ENCODE assay signal across 8 cellular contexts in genomic region chr7:139602143-139602722, GRCh38.
DNase-seq lines count a peak whose midpoint lies in the region; ATAC-seq and TF ChIP-seq lines count a peak whose summit lies in the region.

No MANE protein-coding gene starts in this region.

- H3K27me3 Mint-ChIP-seq in neural crest cell (ENCODE audit: low read depth), result no peaks in the 10 kb centered on the region

- H3K27ac Mint-ChIP-seq in neural crest cell (ENCODE audit: unreplicated experiment), result no peak overlapping the region

- H3K9me3 Mint-ChIP-seq in neural crest cell, result no peaks in the 10 kb centered on the region

- no peaks in the 10 kb centered on the region for H3F3A ChIP-seq in DOHH2 (ENCODE audit: control insufficient read depth, insufficient read depth)

- H4K20me1 ChIP-seq in DOHH2 (ENCODE audit: control insufficient read depth, insufficient read depth, low read depth, low read length), result no peaks in the 10 kb centered on the region

- H3K36me3 ChIP-seq in DOHH2 (ENCODE audit: control insufficient read depth, low read length), result no peaks in the 10 kb centered on the region
- H3K36me3 ChIP-seq in RWPE2 (ENCODE audit: low read depth), result peaks cover 74% of the 10 kb centered on the region
- H3K36me3 ChIP-seq in esophagus muscularis mucosa, result peaks cover 13 to 94% (median 53%) of the 10 kb centered on the region in 4 donors

- no peaks in the 10 kb centered on the region for H3K79me2 ChIP-seq in DOHH2 (ENCODE audit: control insufficient read depth, low read length)

- no peak for TF ChIP-seq EP300 in Ishikawa (IDR thresholded peaks at IDR 0.05; ENCODE audit: borderline replicate concordance)
- no peak for TF ChIP-seq EP300 in esophagus muscularis mucosa (IDR thresholded peaks at IDR 0.05)

- H3K9me3 ChIP-seq in DOHH2 (ENCODE audit: control insufficient read depth, insufficient read depth, low read length) (no peaks in the 10 kb centered on the region), RWPE2 (ENCODE audit: severe bottlenecking) (no peaks in the 10 kb centered on the region), esophagus muscularis mucosa (no peaks in the 10 kb centered on the region)

- WGBS in esophagus muscularis mucosa, result 77% methylated on average over 7 of the region's 7 CpGs

- no peak overlapping the region for H3K4me3 Mint-ChIP-seq in neural crest cell

- peak; percentile 62 for TF ChIP-seq RAD21 in Ishikawa (IDR thresholded peaks at IDR 0.05; ENCODE audit: low read depth)

- H3K4me1 Mint-ChIP-seq in neural crest cell, result no peaks in the 10 kb centered on the region

- DNase-seq in RWPE2 (ENCODE audit: low spot score) (no peak), esophagus muscularis mucosa (ENCODE audit: extremely low spot score) (no peak), neural crest cell (ENCODE audit: low read depth, low spot score) (no peak)
- no peak for DNase-seq in effector CD8-positive, alpha-beta T cell (lab: John Stamatoyannopoulos, UW)

- H3K27ac ChIP-seq in DOHH2 (ENCODE audit: low read depth, low read length), result no peak overlapping the region
- no peak overlapping the region for H3K27ac ChIP-seq in RWPE2 (ENCODE audit: poor library complexity, severe bottlenecking)
- H3K27ac ChIP-seq in esophagus muscularis mucosa (replicated peaks in 1 of 4), result no peak overlapping the region

- H3K4me1 ChIP-seq in DOHH2 (ENCODE audit: control insufficient read depth, low read length), result no peaks in the 10 kb centered on the region
- no peaks in the 10 kb centered on the region for H3K4me1 ChIP-seq in RWPE2 (ENCODE audit: insufficient read depth, poor library complexity, severe bottlenecking)
- H3K4me1 ChIP-seq in esophagus muscularis mucosa, result peaks cover 0 to 4% (median 0%) of the 10 kb centered on the region in 4 donors

- TF ChIP-seq CTCF in DOHH2 (IDR thresholded peaks at IDR 0.05; ENCODE audit: low read depth, low read length, poor library complexity, severe bottlenecking) (peak; percentile 71), RWPE2 (IDR thresholded peaks at IDR 0.05; ENCODE audit: poor library complexity, severe bottlenecking) (peak; percentile 72), esophagus muscularis mucosa (IDR thresholded peaks at IDR 0.05) (peak; percentile 36 to 48 (median 36)), neural crest cell (conservative IDR thresholded peaks at IDR 0.05) (peak; percentile 69)

- peak; percentile 58; the same call in 2 of the 3 replicates for ATAC-seq in RWPE2 (ENCODE audit: low read depth)
- ATAC-seq in GM21390 (IDR thresholded peaks at IDR 0.05; ENCODE audit: unreplicated experiment), result no peak
- no peak for ATAC-seq in HG03039 (IDR thresholded peaks at IDR 0.05; ENCODE audit: unreplicated experiment)

- H3K4me2 ChIP-seq in DOHH2 (ENCODE audit: low read length), result no peak overlapping the region

- peaks cover 4% of the 10 kb centered on the region for H3K36me3 Mint-ChIP-seq in neural crest cell (ENCODE audit: low read depth)

- no peaks in the 10 kb centered on the region for H3K9me2 ChIP-seq in DOHH2 (replicated peaks; ENCODE audit: control insufficient read depth, low read length)

- TF ChIP-seq POLR2A in esophagus muscularis mucosa (IDR thresholded peaks at IDR 0.05; ENCODE audit: low read depth), result no peak

- intact Hi-C loops in esophagus muscularis mucosa (cut with DNase I), result no loop called here

- H3K27me3 ChIP-seq in DOHH2 (ENCODE audit: control insufficient read depth, low read length) (peaks cover 16% of the 10 kb centered on the region), RWPE2 (ENCODE audit: insufficient read depth, poor library complexity, severe bottlenecking) (no peaks in the 10 kb centered on the region), esophagus muscularis mucosa (no peaks in the 10 kb centered on the region)

- H3K4me3 ChIP-seq in DOHH2 (ENCODE audit: low read length), result no peak overlapping the region
- H3K4me3 ChIP-seq in RWPE2 (ENCODE audit: severe bottlenecking), result no peak overlapping the region
- no peak overlapping the region for H3K4me3 ChIP-seq in esophagus muscularis mucosa

TF ChIP-seq in Ishikawa, 13 proteins besides CTCF, POLR2A, EP300 and RAD21:
- TF ChIP-seq EGR1 (IDR thresholded peaks at IDR 0.05) (no peak), CREB1 (IDR thresholded peaks at IDR 0.05; ENCODE audit: low read depth) (no peak), TEAD4 (IDR thresholded peaks at IDR 0.05) (no peak), CEBPB (IDR thresholded peaks at IDR 0.05) (no peak), YY1 (IDR thresholded peaks at IDR 0.05; ENCODE audit: low read depth) (no peak), MAX (IDR thresholded peaks at IDR 0.05) (no peak), FOXM1 (IDR thresholded peaks at IDR 0.05; ENCODE audit: borderline replicate concordance, low read depth) (no peak), TAF1 (IDR thresholded peaks at IDR 0.05; ENCODE audit: low read depth) (no peak), NFIC (IDR thresholded peaks at IDR 0.05) (no peak), TCF12 (IDR thresholded peaks at IDR 0.05; ENCODE audit: low read depth) (no peak), ZBTB7A (IDR thresholded peaks at IDR 0.05; ENCODE audit: low read depth) (no peak), REST (IDR thresholded peaks at IDR 0.05; ENCODE audit: low read depth) (no peak), USF1 (IDR thresholded peaks at IDR 0.05) (no peak)
